In genomic region chr6:105324386-105325000, GRCh38 we compare ENCODE assay signal across 20 cellular contexts.
DNase-seq lines count a peak whose midpoint lies in the region; ATAC-seq, FAIRE-seq and TF ChIP-seq lines count a peak whose summit lies in the region.
"Had no signal": no experiment of that assay in that cellular context is flagged by ENCODE, and none has a peak within 500 bp of the region (broad histone marks: within the 10 kb centered on the region; RNA-seq: fewer than 3 reads in every experiment).

No MANE protein-coding gene starts in this region.

- BruUV-seq in MCF 10A (replicated peaks; lab: Mats Ljungman, UMichigan), result no TSS peak

- no peaks in the 10 kb centered on the region for H3K9me3 ChIP-seq in breast epithelium
- no peaks in the 10 kb centered on the region for H3K9me3 ChIP-seq in esophagus squamous epithelium
- H3K9me3 ChIP-seq: heart right ventricle, upper lobe of right lung had no signal

- H3K27me3 Mint-ChIP-seq in MCF 10A (ENCODE audit: insufficient read depth, unreplicated experiment), result no peaks in the 10 kb centered on the region
- H3K27me3 Mint-ChIP-seq: activated naive CD8-positive, alpha-beta T cell treated with anti-CD3 and anti-CD28 coated beads, Interleukin-2, amount 50 U/mL, for 24 hours; naive B cell; stimulated activated naive CD8-positive, alpha-beta T cell treated with anti-CD3 and anti-CD28 coated beads, Interleukin-15, amount 100 ng/mL, for 72 hours had no signal

- no peak overlapping the region for H3K4me3 Mint-ChIP-seq in MCF 10A (ENCODE audit: unreplicated experiment)
- H3K4me3 Mint-ChIP-seq: activated naive CD8-positive, alpha-beta T cell treated with anti-CD3 and anti-CD28 coated beads, Interleukin-2, amount 50 U/mL, for 24 hours; immature natural killer cell; naive B cell; stimulated activated naive CD8-positive, alpha-beta T cell treated with anti-CD3 and anti-CD28 coated beads, Interleukin-15, amount 100 ng/mL, for 72 hours had no signal

- TF ChIP-seq CTCF in MCF 10A (IDR thresholded peaks at IDR 0.05; ENCODE audit: unreplicated experiment) (no peak), breast epithelium (IDR thresholded peaks at IDR 0.05) (no peak), fibroblast of pulmonary artery (IDR thresholded peaks at IDR 0.05; ENCODE audit: low read length, missing control alignments) (no peak), esophagus squamous epithelium (IDR thresholded peaks at IDR 0.05) (no peak)

- no peak for DNase-seq in MCF 10A (ENCODE audit: unreplicated experiment)
- DNase-seq in breast epithelium (ENCODE audit: low spot score in 2 of 2), result no peak
- DNase-seq in RCC 7860 (ENCODE audit: low spot score), result no peak
- DNase-seq in fibroblast of pulmonary artery (ENCODE audit: low read depth), result peak; percentile 56
- no peak for DNase-seq in NCI-H1694 (lab: John Stamatoyannopoulos, UW)
- DNase-seq in esophagus squamous epithelium (lab: John Stamatoyannopoulos, UW), result no peak
- no peak for DNase-seq in SK-N-DZ (ENCODE audit: low spot score)
- DNase-seq: activated naive CD8-positive, alpha-beta T cell treated with anti-CD3 and anti-CD28 coated beads, Interleukin-2, amount 50 U/mL, for 24 hours; central memory CD4-positive, alpha-beta T cell; heart right ventricle; immature natural killer cell; naive B cell; SIG-M5; stimulated activated CD4-positive, alpha-beta T cell treated with anti-CD3 and anti-CD28 coated beads, Interleukin-1b, Interleukin-23, amount 100 ng/mL, for 48 hours; stimulated activated naive CD8-positive, alpha-beta T cell treated with anti-CD3 and anti-CD28 coated beads, Interleukin-15, amount 100 ng/mL, for 72 hours; T-helper 2 cell; upper lobe of right lung had no signal

- peaks cover 35% of the 10 kb centered on the region for H3K4me1 Mint-ChIP-seq in MCF 10A (ENCODE audit: insufficient read depth, unreplicated experiment)
- H3K4me1 Mint-ChIP-seq: activated naive CD8-positive, alpha-beta T cell treated with anti-CD3 and anti-CD28 coated beads, Interleukin-2, amount 50 U/mL, for 24 hours; naive B cell; stimulated activated naive CD8-positive, alpha-beta T cell treated with anti-CD3 and anti-CD28 coated beads, Interleukin-15, amount 100 ng/mL, for 72 hours had no signal

- POLR2A ChIA-PET in MCF 10A (lab: Yijun Ruan, JAX), result interaction anchor here (1.2 to 1.8 kb wide), 2 partner anchors 35 to 49 kb away, joined by 4 to 5 read pairs; no protein-coding TSS in a partner anchor

- H3K4me1 ChIP-seq in breast epithelium, result peaks cover 0 to 4% of the 10 kb centered on the region in 2 donors
- H3K4me1 ChIP-seq in esophagus squamous epithelium, result peaks cover 0 to 64% (median 0%) of the 10 kb centered on the region in 3 donors

- H3K9me3 Mint-ChIP-seq in MCF 10A (ENCODE audit: unreplicated experiment), result no peaks in the 10 kb centered on the region
- H3K9me3 Mint-ChIP-seq: activated naive CD8-positive, alpha-beta T cell treated with anti-CD3 and anti-CD28 coated beads, Interleukin-2, amount 50 U/mL, for 24 hours; immature natural killer cell; naive B cell; stimulated activated naive CD8-positive, alpha-beta T cell treated with anti-CD3 and anti-CD28 coated beads, Interleukin-15, amount 100 ng/mL, for 72 hours had no signal

- H3K27ac ChIP-seq in breast epithelium (no peak overlapping the region), esophagus squamous epithelium (no peak overlapping the region)
- H3K27ac ChIP-seq: heart right ventricle, upper lobe of right lung had no signal

- WGBS in esophagus squamous epithelium, 2 donors, result 72 to 73% methylated on average over 9 of the region's 9 CpGs

- peak; percentile 24 for FAIRE-seq in RCC 7860 (lab: Jason Lieb, UNC)

- ATAC-seq in HG03354 (IDR thresholded peaks at IDR 0.05; ENCODE audit: poor library complexity, severe bottlenecking, unreplicated experiment), result no peak
- ATAC-seq: activated naive CD8-positive, alpha-beta T cell treated with anti-CD3 and anti-CD28 coated beads, Interleukin-2, amount 50 U/mL, for 24 hours; heart right ventricle; sciatic nerve; stimulated activated naive CD8-positive, alpha-beta T cell treated with anti-CD3 and anti-CD28 coated beads, Interleukin-15, amount 100 ng/mL, for 72 hours; upper lobe of right lung had no signal

- intact Hi-C loops in MCF 10A (cut with micrococcal nuclease) (no loop called here), breast epithelium (cut with DNase I; ENCODE audit: low total_unique reads) (no loop called here), esophagus squamous epithelium (cut with DNase I) (no loop called here)

- peaks cover 55% of the 10 kb centered on the region for H3K36me3 Mint-ChIP-seq in MCF 10A (ENCODE audit: insufficient read depth, unreplicated experiment)

- no peaks in the 10 kb centered on the region for H3K36me3 ChIP-seq in breast epithelium
- H3K36me3 ChIP-seq in esophagus squamous epithelium, result peaks cover 0 to 71% (median 6%) of the 10 kb centered on the region in 3 donors

- no peak for TF ChIP-seq POLR2A in breast epithelium (IDR thresholded peaks at IDR 0.05)
- no peak for TF ChIP-seq POLR2A in esophagus squamous epithelium (IDR thresholded peaks at IDR 0.05)

- peak overlapping the region; percentile 42 for H3K27ac Mint-ChIP-seq in MCF 10A (ENCODE audit: low read depth, unreplicated experiment)
- H3K27ac Mint-ChIP-seq: activated naive CD8-positive, alpha-beta T cell treated with anti-CD3 and anti-CD28 coated beads, Interleukin-2, amount 50 U/mL, for 24 hours; immature natural killer cell; naive B cell; stimulated activated naive CD8-positive, alpha-beta T cell treated with anti-CD3 and anti-CD28 coated beads, Interleukin-15, amount 100 ng/mL, for 72 hours had no signal

- H3K4me3 ChIP-seq in breast epithelium, result no peak overlapping the region
- H3K4me3 ChIP-seq in fibroblast of pulmonary artery (replicated peaks; ENCODE audit: low read depth, low read length), result no peak overlapping the region
- H3K4me3 ChIP-seq in esophagus squamous epithelium, result no peak overlapping the region
- H3K4me3 ChIP-seq: heart right ventricle, lung, upper lobe of right lung had no signal

- H3K27me3 ChIP-seq in breast epithelium (no peaks in the 10 kb centered on the region), esophagus squamous epithelium (no peaks in the 10 kb centered on the region)
- H3K27me3 ChIP-seq: heart right ventricle, upper lobe of right lung had no signal

- CTCF ChIA-PET in MCF 10A (lab: Yijun Ruan, JAX), result interaction anchor here (1.3 to 1.6 kb wide), 2 partner anchors 39 to 77 kb away, joined by 5 to 6 read pairs; no protein-coding TSS in a partner anchor
